7 cellular contexts compared by ENCODE assay signal in genomic region chr10:133379152-133379800, GRCh38. TPM values are rescaled to one million over a fixed set of nuclear protein-coding genes. Genes with fewer than 3 reads are reported as not detected.
A peak's percentile ranks its signal among the peaks of the same experiment; 100 is the strongest.
DNase-seq lines count a peak whose midpoint lies in the region; ATAC-seq and TF ChIP-seq lines count a peak whose summit lies in the region.

Gene PAOX (plus strand): TSS chr10:133379262. CDS start chr10:133379317, 55 bp downstream.

- peak within 1 kb of the TSS; percentile 42; the same call in 1 of the 2 replicates for H3K27ac Mint-ChIP-seq in HFFc6
- H3K27ac Mint-ChIP-seq in neural crest cell (ENCODE audit: unreplicated experiment) = no peak within 1 kb of the TSS

- no peak for TF ChIP-seq CTCF in HFFc6 (IDR thresholded peaks at IDR 0.05)
- TF ChIP-seq CTCF in foreskin fibroblast (IDR thresholded peaks at IDR 0.05; ENCODE audit: low read depth, low read length) = no peak
- no peak for TF ChIP-seq CTCF in neural crest cell (conservative IDR thresholded peaks at IDR 0.05)
- no peak for TF ChIP-seq CTCF in uterus (IDR thresholded peaks at IDR 0.05)

- no peaks in the 10 kb centered on the region for H3K9me3 ChIP-seq in uterus

- H3K4me1 ChIP-seq in uterus = peaks cover 0 to 4% of the 10 kb centered on the region in 2 donors

- H3K27me3 Mint-ChIP-seq in HFFc6 (ENCODE audit: insufficient read depth) (no peaks in the 10 kb centered on the region), neural crest cell (ENCODE audit: low read depth) (peaks cover 4% of the 10 kb centered on the region)

- intact Hi-C loops in uterus (cut with DNase I; ENCODE audit: low total_unique reads) = no loop called here

- H3K27me3 ChIP-seq in uterus = no peaks in the 10 kb centered on the region

- no peaks in the 10 kb centered on the region for H3K36me3 Mint-ChIP-seq in HFFc6 (ENCODE audit: low read depth)
- H3K36me3 Mint-ChIP-seq in neural crest cell (ENCODE audit: low read depth) = no peaks in the 10 kb centered on the region

- no peaks in the 10 kb centered on the region for H3K4me1 Mint-ChIP-seq in HFFc6 (ENCODE audit: low read depth)
- peaks cover 22% of the 10 kb centered on the region for H3K4me1 Mint-ChIP-seq in neural crest cell

- no peaks in the 10 kb centered on the region for H3K9me3 Mint-ChIP-seq in HFFc6
- no peaks in the 10 kb centered on the region for H3K9me3 Mint-ChIP-seq in neural crest cell

- H3K4me3 Mint-ChIP-seq in HFFc6 = peak within 1 kb of the TSS; percentile 83
- H3K4me3 Mint-ChIP-seq in neural crest cell = peak within 1 kb of the TSS; percentile 85

- peak in 1 of 2 donors; percentile 48 for TF ChIP-seq POLR2A in uterus (IDR thresholded peaks at IDR 0.05)

- ATAC-seq in GM18508 (IDR thresholded peaks at IDR 0.05; ENCODE audit: insufficient read depth, unreplicated experiment) = peak; percentile 38

- H3K36me3 ChIP-seq in uterus = no peaks in the 10 kb centered on the region

- H3K27ac ChIP-seq in uterus = peak within 1 kb of the TSS; percentile 76 to 89

- DNase-seq in HFFc6 (peak; percentile 33), NCI-H748 treated with DMSO at 0.1 percent for 48 hours (lab: John Stamatoyannopoulos, UW) (peak; percentile 7), foreskin fibroblast (peak; percentile 50 to 85), neural crest cell (ENCODE audit: low read depth, low spot score) (peak; percentile 55), uterus (peak; percentile 73 to 79)
- peak; percentile 88 for DNase-seq in activated effector memory CD4-positive, alpha-beta T cell treated with anti-CD3 and anti-CD28 coated beads, Interleukin-2, amount 50 U/mL, for 16 hours

- H3K4me3 ChIP-seq in foreskin fibroblast (ENCODE audit: low read depth in 1 of 2, low read length in 2 of 2) = peak within 1 kb of the TSS; percentile 68 to 74
- peak within 1 kb of the TSS; percentile 82 to 90 for H3K4me3 ChIP-seq in uterus

RNA-seq across cellular contexts. Expression of gene PAOX, which starts in this region (rescaled TPM):
- 1 to 10 TPM; 2.4 to 4.9 (median 3.6) TPM for total RNA-seq in HFFc6 (2021; fragmentation: NEBNext Ultra II Directional; extraction: Animal tissue kit (Norgen Biotek cat#: 25700))
- total RNA-seq in neural crest cell (8.8 and 9.7 TPM in 2 replicates), uterus (1 to 10 TPM; 2.0 to 9.3 (median 6.7) TPM)

Comparison
In these comparisons a context has a peak if more than half of its experiments do, and no peak if none do; other contexts are left out.
1. Peak in every context shown above with its lines: DNase-seq, ATAC-seq, H3K4me3 ChIP-seq and H3K27ac ChIP-seq.
2. DNase-seq: peak in every context shown above with its lines; median percentile 88 in activated effector memory CD4-positive, alpha-beta T cell treated with anti-CD3 and anti-CD28 coated beads, Interleukin-2, amount 50 U/mL, for 16 hours; 76 in uterus; 68 in foreskin fibroblast; 55 in neural crest cell; 33 in HFFc6; 7 in NCI-H748 treated with DMSO at 0.1 percent for 48 hours.